In the genomic region with DNA sequence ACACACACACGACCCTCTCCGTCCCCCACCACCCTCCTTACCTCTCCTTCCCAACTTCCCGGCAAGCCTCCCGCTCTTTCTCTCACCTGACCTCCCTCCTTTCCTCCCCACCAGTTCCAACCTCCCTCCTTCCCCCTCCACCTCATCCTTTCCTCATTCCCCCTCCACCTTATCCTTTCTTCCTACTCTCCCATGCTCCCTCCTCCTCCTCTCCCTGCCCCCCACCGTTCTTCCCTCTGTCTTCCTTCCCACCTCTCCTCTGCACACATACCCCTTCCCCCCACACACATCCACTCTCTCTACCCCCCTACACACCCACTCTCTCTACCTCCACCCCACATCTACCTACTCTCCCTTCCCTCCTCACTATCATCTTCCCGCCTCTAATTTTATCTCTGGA, we compare ENCODE assay signal across 9 cellular contexts.
"Had no signal": no experiment of that assay in that cellular context is flagged by ENCODE, and none has a peak within 500 bp of the region (broad histone marks: within the 10 kb centered on the region; RNA-seq: fewer than 3 reads in every experiment).

No MANE protein-coding gene starts in this region.

- H3K4me3 Mint-ChIP-seq: H9, HFFc6 had no signal

- H3K4me3 ChIP-seq: K562 had no signal

- H3K9me3 Mint-ChIP-seq: H9, HFFc6 had no signal

- FAIRE-seq: H54, K562 had no signal

- H3K27ac Mint-ChIP-seq: H9, HFFc6 had no signal

- ATAC-seq: K562 had no signal

- H3K27ac ChIP-seq: HL-60 had no signal

- DNase-seq: GOT3, H9, HCEC 1CT, HFFc6, IMR-90, KG1 had no signal
